In genomic region chr15:39246523-39246922, GRCh38 we compare ENCODE assay signal across 35 cellular contexts.
"Had no signal": no experiment of that assay in that cellular context is flagged by ENCODE, and none has a peak within 500 bp of the region (broad histone marks: within the 10 kb centered on the region; RNA-seq: fewer than 3 reads in every experiment).

No MANE protein-coding gene starts in this region.

- H3K9me3 Mint-ChIP-seq: activated CD4-positive, alpha-beta memory T cell treated with anti-CD3 and anti-CD28 coated beads for 36 hours; activated naive CD4-positive, alpha-beta T cell treated with anti-CD3 and anti-CD28 coated beads, Interleukin-2, amount 10 ng/mL, durations not matched to agents 7 days and 5 days; activated T-helper 1 cell treated with anti-CD3 and anti-CD28 coated beads, Interleukin-12 subunit alpha, Interleukin-12 subunit beta, Interleukin-2, Interleukin-4 antibody, amounts not matched to agents 30 ng/mL and 10 ng/mL and 1 ng/mL, durations not matched to agents 14 hours and 24 hours and 36 hours; central memory CD8-positive, alpha-beta T cell; mesothelial cell of epicardium; nephron progenitor cell; stimulated activated memory B cell treated with anti-CD40 and anti-IgM and Interleukin-4, amounts not matched to agents 10 μg/mL and 1 μg/mL and 100 μg/mL, for 72 hours had no signal

- H3K27ac Mint-ChIP-seq: activated CD4-positive, alpha-beta memory T cell treated with anti-CD3 and anti-CD28 coated beads for 36 hours; activated CD4-positive, alpha-beta T cell treated with anti-CD3 and anti-CD28 coated beads, Interleukin-2, amount 10 ng/mL, durations not matched to agents 24 days and 14 days; activated naive CD4-positive, alpha-beta T cell treated with anti-CD3 and anti-CD28 coated beads, Interleukin-2, amount 10 ng/mL, durations not matched to agents 7 days and 5 days; activated T-helper 1 cell treated with anti-CD3 and anti-CD28 coated beads, Interleukin-12 subunit alpha, Interleukin-12 subunit beta, Interleukin-2, Interleukin-4 antibody, amounts not matched to agents 30 ng/mL and 10 ng/mL and 1 ng/mL, durations not matched to agents 14 hours and 24 hours and 36 hours; mesothelial cell of epicardium; naive B cell; nephron progenitor cell; progenitor cell of endocrine pancreas; stimulated activated memory B cell treated with anti-CD40 and anti-IgM and Interleukin-4, amounts not matched to agents 10 μg/mL and 1 μg/mL and 100 μg/mL, for 72 hours; T-helper 17 cell had no signal

- DNase-seq: activated CD4-positive, alpha-beta memory T cell treated with anti-CD3 and anti-CD28 coated beads for 36 hours; activated CD4-positive, alpha-beta T cell treated with anti-CD3 and anti-CD28 coated beads, Interleukin-2, amount 10 ng/mL, durations not matched to agents 24 days and 14 days; activated CD4-positive, CD25-positive, alpha-beta regulatory T cell treated with anti-CD3 and anti-CD28 coated beads, Interleukin-2, amount 50 U/mL, for 72 hours; activated CD8-positive, alpha-beta memory T cell treated with anti-CD3 and anti-CD28 coated beads, Interleukin-2, amount 50 U/mL, for 4 hours; activated effector memory CD4-positive, alpha-beta T cell treated with anti-CD3 and anti-CD28 coated beads, Interleukin-2, amount 50 U/mL, for 16 hours; activated naive CD4-positive, alpha-beta T cell treated with anti-CD3 and anti-CD28 coated beads, Interleukin-2, amount 10 ng/mL, durations not matched to agents 7 days and 5 days; activated T-cell treated with anti-CD3 and anti-CD28 coated beads, Interleukin-2, amount 50 U/mL, for 1 hour; amygdala; dermis blood vessel endothelial cell; effector CD4-positive, alpha-beta T cell; esophagus squamous epithelium; glutamatergic neuron; islet precursor cell; left colon; naive B cell; nephron progenitor cell; ovary; right lobe of liver; stimulated activated CD4-positive, alpha-beta T cell treated with anti-CD3 and anti-CD28 coated beads, Interleukin-12 subunit alpha, Interleukin-12 subunit beta, amount 100 ng/mL, for 4 hours; stimulated activated CD4-positive, alpha-beta T cell treated with anti-CD3 and anti-CD28 coated beads, Interleukin-4, amount 100 ng/mL, for 4 hours; stimulated activated CD8-positive, alpha-beta memory T cell treated with anti-CD3 and anti-CD28 coated beads, Interleukin-4, amount 100 ng/mL, for 48 hours; T-helper 17 cell; T1000; tibial artery; upper lobe of right lung had no signal

- H3K27me3 Mint-ChIP-seq: stimulated activated memory B cell treated with anti-CD40 and anti-IgM and Interleukin-4, amounts not matched to agents 10 μg/mL and 1 μg/mL and 100 μg/mL, for 72 hours had no signal

- H3K27me3 ChIP-seq: esophagus squamous epithelium, hepatocyte, ovary, right lobe of liver, suprapubic skin, tibial artery, upper lobe of right lung had no signal

- H3K36me3 Mint-ChIP-seq: activated CD4-positive, alpha-beta memory T cell treated with anti-CD3 and anti-CD28 coated beads for 36 hours; activated naive CD4-positive, alpha-beta T cell treated with anti-CD3 and anti-CD28 coated beads, Interleukin-2, amount 10 ng/mL, durations not matched to agents 7 days and 5 days; mesothelial cell of epicardium; naive B cell; stimulated activated memory B cell treated with anti-CD40 and anti-IgM and Interleukin-4, amounts not matched to agents 10 μg/mL and 1 μg/mL and 100 μg/mL, for 72 hours had no signal

- H3K4me1 ChIP-seq: esophagus squamous epithelium, right lobe of liver, suprapubic skin had no signal

- H3K4me1 Mint-ChIP-seq: central memory CD8-positive, alpha-beta T cell; mesothelial cell of epicardium; naive B cell; nephron progenitor cell; stimulated activated memory B cell treated with anti-CD40 and anti-IgM and Interleukin-4, amounts not matched to agents 10 μg/mL and 1 μg/mL and 100 μg/mL, for 72 hours had no signal

- H3K36me3 ChIP-seq: esophagus squamous epithelium, neutrophil, ovary, right lobe of liver, suprapubic skin, tibial artery, upper lobe of right lung had no signal

- H3K4me3 ChIP-seq: esophagus squamous epithelium, hepatocyte, ovary, right lobe of liver, skin epidermis, suprapubic skin, tibial artery, upper lobe of right lung had no signal

- H3K4me3 Mint-ChIP-seq: activated CD4-positive, alpha-beta memory T cell treated with anti-CD3 and anti-CD28 coated beads for 36 hours; activated CD4-positive, alpha-beta T cell treated with anti-CD3 and anti-CD28 coated beads, Interleukin-2, amount 10 ng/mL, durations not matched to agents 24 days and 14 days; activated naive CD4-positive, alpha-beta T cell treated with anti-CD3 and anti-CD28 coated beads, Interleukin-2, amount 10 ng/mL, durations not matched to agents 7 days and 5 days; activated T-helper 1 cell treated with anti-CD3 and anti-CD28 coated beads, Interleukin-12 subunit alpha, Interleukin-12 subunit beta, Interleukin-2, Interleukin-4 antibody, amounts not matched to agents 30 ng/mL and 10 ng/mL and 1 ng/mL, durations not matched to agents 14 hours and 24 hours and 36 hours; central memory CD8-positive, alpha-beta T cell; mesothelial cell of epicardium; naive B cell; nephron progenitor cell; stimulated activated memory B cell treated with anti-CD40 and anti-IgM and Interleukin-4, amounts not matched to agents 10 μg/mL and 1 μg/mL and 100 μg/mL, for 72 hours; T-helper 17 cell had no signal

- H3K27ac ChIP-seq: epithelial cell of prostate, esophagus squamous epithelium, hepatocyte, neutrophil, ovary, right lobe of liver, skin epidermis, suprapubic skin, tibial artery, upper lobe of right lung had no signal

- H3K9me3 ChIP-seq: esophagus squamous epithelium, neutrophil, ovary, right lobe of liver, suprapubic skin, tibial artery, upper lobe of right lung had no signal
